Comparison of ENCODE assay signal across 20 cellular contexts in the genomic region with DNA sequence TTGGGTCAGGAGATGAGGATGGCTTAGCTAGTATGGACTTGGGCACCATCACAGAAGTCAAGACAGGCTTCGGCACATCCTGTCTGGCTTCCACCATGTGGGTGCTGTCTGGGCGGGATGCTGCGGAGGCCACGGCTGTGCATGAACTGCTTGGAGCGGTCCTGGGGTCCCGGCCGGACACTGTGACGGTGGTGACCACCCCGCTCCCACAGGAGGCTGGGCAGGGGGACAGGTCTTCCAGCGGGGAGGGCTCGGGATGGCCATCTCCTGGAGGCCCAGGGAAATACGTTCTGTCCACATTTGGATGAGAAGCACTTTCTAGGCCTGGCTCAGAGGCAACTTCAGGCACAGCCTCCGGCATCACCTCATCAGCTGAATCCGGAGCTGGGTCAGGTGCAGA. TPM values are rescaled to one million over a fixed set of nuclear protein-coding genes. Genes with fewer than 3 reads are reported as not detected.
DNase-seq lines count a peak whose midpoint lies in the region; ATAC-seq and TF ChIP-seq lines count a peak whose summit lies in the region.
"Had no signal": no experiment of that assay in that cellular context is flagged by ENCODE, and none has a peak within 500 bp of the region (broad histone marks: within the 10 kb centered on the region; RNA-seq: fewer than 3 reads in every experiment).

No MANE protein-coding gene starts in this region.

- H3K36me3 ChIP-seq in breast epithelium (no peaks in the 10 kb centered on the region), Loucy (ENCODE audit: insufficient read depth, low read length) (peaks cover 74% of the 10 kb centered on the region; the same call in 1 of the 2 replicates)

- H3K4me1 ChIP-seq in breast epithelium (peaks cover 0 to 11% of the 10 kb centered on the region in 2 donors), Loucy (ENCODE audit: insufficient read depth, low read length, poor library complexity, severe bottlenecking) (no peaks in the 10 kb centered on the region)
- H3K4me1 ChIP-seq: prostate gland had no signal

- no peaks in the 10 kb centered on the region for H3K9me3 Mint-ChIP-seq in MCF 10A (ENCODE audit: unreplicated experiment)
- H3K9me3 Mint-ChIP-seq: activated naive CD4-positive, alpha-beta T cell treated with anti-CD3 and anti-CD28 coated beads for 36 hours; memory B cell; naive thymus-derived CD8-positive, alpha-beta T cell had no signal

- H3K9ac ChIP-seq in Loucy (ENCODE audit: low read depth, low read length, poor library complexity, severe bottlenecking): no peak overlapping the region

- no peak overlapping the region for H2AFZ ChIP-seq in Loucy (ENCODE audit: low read length)

- no peak overlapping the region for H3K4me3 Mint-ChIP-seq in MCF 10A (ENCODE audit: unreplicated experiment)
- H3K4me3 Mint-ChIP-seq: activated naive CD4-positive, alpha-beta T cell treated with anti-CD3 and anti-CD28 coated beads for 36 hours; memory B cell had no signal

- H3K9me2 ChIP-seq in Loucy (replicated peaks; ENCODE audit: low read depth, low read length): no peaks in the 10 kb centered on the region

- no peaks in the 10 kb centered on the region for H3F3A ChIP-seq in Loucy (ENCODE audit: low read depth)

- H3K4me1 Mint-ChIP-seq in MCF 10A (ENCODE audit: insufficient read depth, unreplicated experiment): no peaks in the 10 kb centered on the region

- no peak for ATAC-seq in GM21786 (IDR thresholded peaks at IDR 0.05; ENCODE audit: unreplicated experiment)
- no peak for ATAC-seq in left colon
- ATAC-seq: body of pancreas had no signal

- H3K27me3 Mint-ChIP-seq in MCF 10A (ENCODE audit: insufficient read depth, unreplicated experiment): no peaks in the 10 kb centered on the region
- H3K27me3 Mint-ChIP-seq: memory B cell; naive thymus-derived CD8-positive, alpha-beta T cell had no signal

- no peak overlapping the region for H3K27ac Mint-ChIP-seq in MCF 10A (ENCODE audit: low read depth, unreplicated experiment)
- H3K27ac Mint-ChIP-seq: memory B cell had no signal

- POLR2A ChIA-PET in MCF 10A (lab: Yijun Ruan, JAX): interaction anchor here (0.9 to 1.1 kb wide), 2 partner anchors 31 to 71 kb away, joined by 3 read pairs; no protein-coding TSS in a partner anchor

- TF ChIP-seq POLR2A in breast epithelium (IDR thresholded peaks at IDR 0.05): no peak

- no peaks in the 10 kb centered on the region for H3K27me3 ChIP-seq in breast epithelium
- H3K27me3 ChIP-seq in Loucy (ENCODE audit: insufficient read depth, low read length, poor library complexity, severe bottlenecking): no peaks in the 10 kb centered on the region
- H3K27me3 ChIP-seq: body of pancreas, dorsolateral prefrontal cortex, esophagus squamous epithelium had no signal

- H3K36me3 Mint-ChIP-seq in MCF 10A (ENCODE audit: insufficient read depth, unreplicated experiment): peaks cover 74% of the 10 kb centered on the region

- H3K4me3 ChIP-seq in breast epithelium (no peak overlapping the region), Loucy (ENCODE audit: low read length, poor library complexity, severe bottlenecking) (no peak overlapping the region), choroid plexus epithelial cell (ENCODE audit: low read depth, low read length) (no peak overlapping the region)
- H3K4me3 ChIP-seq: body of pancreas, dorsolateral prefrontal cortex, esophagus squamous epithelium, prostate gland had no signal

- DNase-seq in MCF 10A (ENCODE audit: unreplicated experiment): no peak
- no peak for DNase-seq in breast epithelium (ENCODE audit: low spot score in 2 of 2)
- DNase-seq in choroid plexus epithelial cell (ENCODE audit: low read depth): no peak
- DNase-seq in posterior vena cava (ENCODE audit: low spot score): peak; percentile 72
- DNase-seq in left colon: no peak
- no peak for DNase-seq in HPDE6-E6E7 (ENCODE audit: extremely low spot score)
- DNase-seq: activated CD4-positive, alpha-beta T cell treated with anti-CD3 and anti-CD28 coated beads for 1 hour; body of pancreas; COR-L47; esophagus squamous epithelium; Kasumi-1; naive thymus-derived CD8-positive, alpha-beta T cell; NCI-H345; small intestine had no signal

- intact Hi-C loops in MCF 10A (cut with micrococcal nuclease) (no loop called here), breast epithelium (cut with DNase I; ENCODE audit: low total_unique reads) (loop anchor here (5.0 kb wide), 1 partner anchor 114 kb away; the partner anchor contains the start of gene BHLHE23), posterior vena cava (cut with DNase I) (loop anchor here in 1 of 2 donors (10.0 kb wide), 1 partner anchor 111 kb away; the partner anchor contains the start of gene BHLHE23), left colon (cut with DNase I, micrococcal nuclease) (loop anchor here in 1 of 2 donors (10.0 kb wide), 1 partner anchor 111 kb away; the partner anchor contains the start of gene BHLHE23)

- no peak overlapping the region for H3K27ac ChIP-seq in breast epithelium
- H3K27ac ChIP-seq: body of pancreas, dorsolateral prefrontal cortex, esophagus squamous epithelium, prostate gland had no signal

- no peak overlapping the region for H3K4me2 ChIP-seq in Loucy (ENCODE audit: low read depth, low read length, poor library complexity, severe bottlenecking)

- CTCF ChIA-PET in MCF 10A (lab: Yijun Ruan, JAX): interaction anchor here (0.6 to 2.8 kb wide), 6 partner anchors 16 to 116 kb away, joined by 3 to 14 read pairs (median 4); no protein-coding TSS in a partner anchor

- TF ChIP-seq CTCF in MCF 10A (IDR thresholded peaks at IDR 0.05; ENCODE audit: unreplicated experiment) (peak; percentile 16), breast epithelium (IDR thresholded peaks at IDR 0.05) (no peak), Loucy (conservative IDR thresholded peaks at IDR 0.05; ENCODE audit: low read length) (peak; percentile 18; the same call in 1 of the 2 replicates), choroid plexus epithelial cell (conservative IDR thresholded peaks at IDR 0.05; ENCODE audit: low read depth, low read length) (peak; percentile 49)

- no peaks in the 10 kb centered on the region for H3K9me3 ChIP-seq in breast epithelium
- H3K9me3 ChIP-seq in Loucy (ENCODE audit: insufficient read depth, low read depth, low read length): no peaks in the 10 kb centered on the region
- H3K9me3 ChIP-seq: body of pancreas, esophagus squamous epithelium, prostate gland had no signal

- no peaks in the 10 kb centered on the region for H4K20me1 ChIP-seq in Loucy (ENCODE audit: insufficient read depth, low read length, poor library complexity, severe bottlenecking)

- BruUV-seq in MCF 10A (replicated peaks; lab: Mats Ljungman, UMichigan): no TSS peak

- no peaks in the 10 kb centered on the region for H3K79me2 ChIP-seq in Loucy (ENCODE audit: insufficient read depth, low read length)

RNA-seq across cellular contexts. Expression of gene TCFL5, which starts 32.1 kb away (rescaled TPM):
- total RNA-seq in MCF 10A (2022) (10.8 and 12.8 TPM in 2 replicates), breast epithelium (10 to 100 TPM in 2 of 3 donors, 1 to 10 TPM in 1; 7.8 to 21.0 (median 12.5) TPM), posterior vena cava (10 to 100 TPM in 1 of 2 donors, 1 to 10 TPM in 1; 9.6 to 10.9 TPM), left colon (1 to 10 TPM; 5.9 to 6.5 TPM)

RNA-seq across cellular contexts. Expression of gene DIDO1, which starts 32.6 kb away (rescaled TPM):
- 36.8 and 40.7 TPM in 2 replicates for total RNA-seq in MCF 10A (2022)
- total RNA-seq in breast epithelium: 10 to 100 TPM; 59.8 to 83.1 (median 64.9) TPM
- total RNA-seq in posterior vena cava: 10 to 100 TPM; 38.5 to 44.1 TPM
- total RNA-seq in left colon: 10 to 100 TPM; 50.5 to 55.3 TPM

RNA-seq across cellular contexts. Expression of gene GID8, which starts 44.2 kb away (rescaled TPM):
- total RNA-seq in MCF 10A (2022) (31.6 and 36.4 TPM in 2 replicates), breast epithelium (10 to 100 TPM; 30.2 to 36.7 (median 31.8) TPM), posterior vena cava (10 to 100 TPM; 14.9 to 20.0 TPM), left colon (10 to 100 TPM; 30.7 to 37.7 TPM)

RNA-seq across cellular contexts. Expression of gene SLC17A9, which starts 58.8 kb away (rescaled TPM):
- 0.07 TPM in 1 of 2 replicates, not detected in the other for total RNA-seq in MCF 10A (2022)
- total RNA-seq in breast epithelium: 1 to 10 TPM; 2.2 to 4.9 (median 2.7) TPM
- 10 to 100 TPM in 1 of 2 donors, 1 to 10 TPM in 1; 9.9 to 16.3 TPM for total RNA-seq in posterior vena cava
- 10 to 100 TPM; 17.7 to 28.1 TPM for total RNA-seq in left colon

Comparison
In these comparisons a context has a peak if more than half of its experiments do, and no peak if none do; other contexts are left out.
1. CTCF ChIP-seq: peak in MCF 10A (single experiment), Loucy (single experiment) and choroid plexus epithelial cell (single experiment); none in breast epithelium (0 of 3).